1 cellular context compared by ENCODE assay signal in the genomic region with DNA sequence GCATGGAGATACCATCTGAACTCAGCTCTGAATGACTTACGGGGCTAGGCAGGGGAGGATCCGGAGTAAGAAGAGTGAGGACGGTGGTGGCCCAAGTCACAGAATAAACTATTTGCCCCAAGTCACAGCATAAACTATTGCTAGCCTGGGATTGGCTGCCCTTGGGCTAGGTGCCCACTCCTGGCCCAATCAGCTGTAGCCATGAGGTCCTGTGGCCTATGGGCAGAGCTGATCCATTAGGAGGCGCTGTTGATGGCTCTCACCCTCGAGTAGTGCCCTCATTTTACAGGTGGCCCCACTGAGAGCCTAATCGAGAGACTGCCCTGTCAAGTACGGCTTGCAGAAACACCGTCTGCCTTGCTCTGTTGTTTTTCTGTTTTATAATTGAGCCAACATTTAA.
TF ChIP-seq lines count a peak whose summit lies in the region.

No MANE protein-coding gene starts in this region.

TF ChIP-seq in GM23338, 12 proteins besides CTCF, POLR2A, EP300 and RAD21 (continued from another document):
- TF ChIP-seq, protein P1, sequence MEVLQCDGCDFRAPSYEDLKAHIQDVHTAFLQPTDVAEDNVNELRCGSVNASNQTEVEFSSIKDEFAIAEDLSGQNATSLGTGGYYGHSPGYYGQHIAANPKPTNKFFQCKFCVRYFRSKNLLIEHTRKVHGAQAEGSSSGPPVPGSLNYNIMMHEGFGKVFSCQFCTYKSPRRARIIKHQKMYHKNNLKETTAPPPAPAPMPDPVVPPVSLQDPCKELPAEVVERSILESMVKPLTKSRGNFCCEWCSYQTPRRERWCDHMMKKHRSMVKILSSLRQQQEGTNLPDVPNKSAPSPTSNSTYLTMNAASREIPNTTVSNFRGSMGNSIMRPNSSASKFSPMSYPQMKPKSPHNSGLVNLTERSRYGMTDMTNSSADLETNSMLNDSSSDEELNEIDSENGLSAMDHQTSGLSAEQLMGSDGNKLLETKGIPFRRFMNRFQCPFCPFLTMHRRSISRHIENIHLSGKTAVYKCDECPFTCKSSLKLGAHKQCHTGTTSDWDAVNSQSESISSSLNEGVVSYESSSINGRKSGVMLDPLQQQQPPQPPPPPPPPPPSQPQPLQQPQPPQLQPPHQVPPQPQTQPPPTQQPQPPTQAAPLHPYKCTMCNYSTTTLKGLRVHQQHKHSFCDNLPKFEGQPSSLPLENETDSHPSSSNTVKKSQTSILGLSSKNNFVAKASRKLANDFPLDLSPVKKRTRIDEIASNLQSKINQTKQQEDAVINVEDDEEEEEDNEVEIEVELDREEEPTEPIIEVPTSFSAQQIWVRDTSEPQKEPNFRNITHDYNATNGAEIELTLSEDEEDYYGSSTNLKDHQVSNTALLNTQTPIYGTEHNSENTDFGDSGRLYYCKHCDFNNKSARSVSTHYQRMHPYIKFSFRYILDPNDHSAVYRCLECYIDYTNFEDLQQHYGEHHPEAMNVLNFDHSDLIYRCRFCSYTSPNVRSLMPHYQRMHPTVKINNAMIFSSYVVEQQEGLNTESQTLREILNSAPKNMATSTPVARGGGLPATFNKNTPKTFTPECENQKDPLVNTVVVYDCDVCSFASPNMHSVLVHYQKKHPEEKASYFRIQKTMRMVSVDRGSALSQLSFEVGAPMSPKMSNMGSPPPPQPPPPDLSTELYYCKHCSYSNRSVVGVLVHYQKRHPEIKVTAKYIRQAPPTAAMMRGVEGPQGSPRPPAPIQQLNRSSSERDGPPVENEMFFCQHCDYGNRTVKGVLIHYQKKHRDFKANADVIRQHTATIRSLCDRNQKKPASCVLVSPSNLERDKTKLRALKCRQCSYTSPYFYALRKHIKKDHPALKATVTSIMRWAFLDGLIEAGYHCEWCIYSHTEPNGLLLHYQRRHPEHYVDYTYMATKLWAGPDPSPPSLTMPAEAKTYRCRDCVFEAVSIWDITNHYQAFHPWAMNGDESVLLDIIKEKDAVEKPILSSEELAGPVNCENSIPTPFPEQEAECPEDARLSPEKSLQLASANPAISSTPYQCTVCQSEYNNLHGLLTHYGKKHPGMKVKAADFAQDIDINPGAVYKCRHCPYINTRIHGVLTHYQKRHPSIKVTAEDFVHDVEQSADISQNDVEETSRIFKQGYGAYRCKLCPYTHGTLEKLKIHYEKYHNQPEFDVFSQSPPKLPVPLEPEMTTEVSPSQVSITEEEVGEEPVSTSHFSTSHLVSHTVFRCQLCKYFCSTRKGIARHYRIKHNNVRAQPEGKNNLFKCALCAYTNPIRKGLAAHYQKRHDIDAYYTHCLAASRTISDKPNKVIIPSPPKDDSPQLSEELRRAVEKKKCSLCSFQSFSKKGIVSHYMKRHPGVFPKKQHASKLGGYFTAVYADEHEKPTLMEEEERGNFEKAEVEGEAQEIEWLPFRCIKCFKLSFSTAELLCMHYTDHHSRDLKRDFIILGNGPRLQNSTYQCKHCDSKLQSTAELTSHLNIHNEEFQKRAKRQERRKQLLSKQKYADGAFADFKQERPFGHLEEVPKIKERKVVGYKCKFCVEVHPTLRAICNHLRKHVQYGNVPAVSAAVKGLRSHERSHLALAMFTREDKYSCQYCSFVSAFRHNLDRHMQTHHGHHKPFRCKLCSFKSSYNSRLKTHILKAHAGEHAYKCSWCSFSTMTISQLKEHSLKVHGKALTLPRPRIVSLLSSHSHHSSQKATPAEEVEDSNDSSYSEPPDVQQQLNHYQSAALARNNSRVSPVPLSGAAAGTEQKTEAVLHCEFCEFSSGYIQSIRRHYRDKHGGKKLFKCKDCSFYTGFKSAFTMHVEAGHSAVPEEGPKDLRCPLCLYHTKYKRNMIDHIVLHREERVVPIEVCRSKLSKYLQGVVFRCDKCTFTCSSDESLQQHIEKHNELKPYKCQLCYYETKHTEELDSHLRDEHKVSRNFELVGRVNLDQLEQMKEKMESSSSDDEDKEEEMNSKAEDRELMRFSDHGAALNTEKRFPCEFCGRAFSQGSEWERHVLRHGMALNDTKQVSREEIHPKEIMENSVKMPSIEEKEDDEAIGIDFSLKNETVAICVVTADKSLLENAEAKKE (CRISPR knock-in tag; IDR thresholded peaks at IDR 0.05) = no peak
- TF ChIP-seq, protein P2, sequence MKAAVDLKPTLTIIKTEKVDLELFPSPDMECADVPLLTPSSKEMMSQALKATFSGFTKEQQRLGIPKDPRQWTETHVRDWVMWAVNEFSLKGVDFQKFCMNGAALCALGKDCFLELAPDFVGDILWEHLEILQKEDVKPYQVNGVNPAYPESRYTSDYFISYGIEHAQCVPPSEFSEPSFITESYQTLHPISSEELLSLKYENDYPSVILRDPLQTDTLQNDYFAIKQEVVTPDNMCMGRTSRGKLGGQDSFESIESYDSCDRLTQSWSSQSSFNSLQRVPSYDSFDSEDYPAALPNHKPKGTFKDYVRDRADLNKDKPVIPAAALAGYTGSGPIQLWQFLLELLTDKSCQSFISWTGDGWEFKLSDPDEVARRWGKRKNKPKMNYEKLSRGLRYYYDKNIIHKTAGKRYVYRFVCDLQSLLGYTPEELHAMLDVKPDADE (IDR thresholded peaks at IDR 0.05) = no peak
- TF ChIP-seq POLR2AphosphoS5 (IDR thresholded peaks at IDR 0.05; ENCODE audit: low read depth) (no peak), ZNF331 (CRISPR knock-in tag; IDR thresholded peaks at IDR 0.05; ENCODE audit: low read depth) (no peak), EZH2 (IDR thresholded peaks at IDR 0.05; ENCODE audit: low read depth, unreplicated experiment) (no peak)
